ENCODE assay signal across 8 cellular contexts in the genomic region with DNA sequence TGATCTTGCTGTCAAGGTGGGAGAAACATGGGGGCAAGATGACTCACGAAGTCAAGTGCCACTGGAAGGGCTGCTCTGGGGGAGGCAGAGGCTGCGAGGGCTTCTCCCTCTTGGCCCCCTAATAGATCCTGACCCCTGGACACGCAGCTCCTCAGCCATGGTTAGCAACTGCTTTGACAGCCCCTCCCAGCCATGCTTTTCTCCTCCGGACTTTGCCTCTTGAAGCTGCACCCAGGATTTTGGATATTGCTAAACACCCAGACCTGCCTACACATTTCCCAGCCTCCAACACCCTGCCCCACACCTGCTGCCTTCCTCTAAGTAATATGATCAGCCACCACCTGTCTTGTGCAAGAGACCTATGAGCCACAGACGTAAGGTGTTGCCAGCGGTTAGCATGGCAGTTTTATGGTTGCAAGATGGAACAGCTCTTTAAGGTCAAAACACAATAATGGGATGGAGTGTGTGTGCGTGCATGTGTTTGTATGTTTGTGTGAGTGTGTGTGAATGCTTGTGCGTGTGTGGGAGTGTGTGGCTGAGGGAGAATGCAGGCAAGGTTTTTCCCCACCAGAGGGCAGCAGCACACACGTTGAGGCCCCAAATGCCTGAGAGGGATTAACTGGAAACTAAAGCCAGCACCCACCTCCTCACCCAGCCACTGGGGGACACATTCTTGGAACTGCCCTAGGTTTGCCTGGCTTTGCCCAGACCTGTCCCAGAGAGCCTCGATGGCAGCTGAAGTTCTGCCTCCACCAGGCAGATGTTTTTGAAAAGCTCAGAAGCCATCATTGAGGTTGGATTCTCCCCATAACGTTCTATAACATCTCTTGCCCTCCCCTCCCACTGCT. TPM values are rescaled to one million over a fixed set of nuclear protein-coding genes. Genes with fewer than 3 reads are reported as not detected.
DNase-seq lines count a peak whose midpoint lies in the region; ATAC-seq and TF ChIP-seq lines count a peak whose summit lies in the region.

No MANE protein-coding gene starts in this region.

- ATAC-seq in CD4-positive, CD25-positive, alpha-beta regulatory T cell (ENCODE audit: low read depth in 2 of 2): peak; percentile 62 to 66
- no peak for ATAC-seq in GM21423 (IDR thresholded peaks at IDR 0.05; ENCODE audit: unreplicated experiment)

- DNase-seq in CD4-positive, CD25-positive, alpha-beta regulatory T cell: peak; percentile 57 to 72 (median 68)
- DNase-seq in HuH-7 (ENCODE audit: low spot score) (peak; percentile 88), NOMO-1 treated with dmso at 0.1 percent for 144 hours (lab: John Stamatoyannopoulos, UW; ENCODE audit: unreplicated experiment) (peak; percentile 17), erythroblast (lab: John Stamatoyannopoulos, UW) (peak; percentile 60 to 77)
- DNase-seq in activated CD8-positive, alpha-beta memory T cell treated with anti-CD3 and anti-CD28 coated beads, Interleukin-2, amount 50 U/mL, for 1 hour (ENCODE audit: extremely low read depth): peak; percentile 34
- DNase-seq in stimulated activated CD8-positive, alpha-beta memory T cell treated with anti-CD3 and anti-CD28 coated beads, Interleukin-4, amount 100 ng/mL, for 24 hours (ENCODE audit: low read depth): peak; percentile 62

- no peaks in the 10 kb centered on the region for H3K27me3 ChIP-seq in CD4-positive, CD25-positive, alpha-beta regulatory T cell (ENCODE audit: control insufficient read depth, insufficient read depth, low read length)
- no peaks in the 10 kb centered on the region for H3K27me3 ChIP-seq in mucosa of stomach (ENCODE audit: control insufficient read depth, insufficient read depth, low read length)

- H3K9ac ChIP-seq in mucosa of stomach (ENCODE audit: low read length): peak overlapping the region; percentile 13

- H3K9me3 ChIP-seq in CD4-positive, CD25-positive, alpha-beta regulatory T cell (ENCODE audit: control insufficient read depth in 2 of 2, low read length in 2 of 2): no peaks in the 10 kb centered on the region
- H3K9me3 ChIP-seq in mucosa of stomach (ENCODE audit: control insufficient read depth, low read length): no peaks in the 10 kb centered on the region

- no peaks in the 10 kb centered on the region for H3K36me3 Mint-ChIP-seq in CD4-positive, CD25-positive, alpha-beta regulatory T cell

- no peaks in the 10 kb centered on the region for H3K36me3 ChIP-seq in CD4-positive, CD25-positive, alpha-beta regulatory T cell (ENCODE audit: control insufficient read depth, insufficient read depth, low read length)
- H3K36me3 ChIP-seq in mucosa of stomach (ENCODE audit: control insufficient read depth, insufficient read depth, low read length): no peaks in the 10 kb centered on the region

- no peak overlapping the region for H3K27ac ChIP-seq in CD4-positive, CD25-positive, alpha-beta regulatory T cell (ENCODE audit: insufficient read depth, low read length, poor library complexity, severe bottlenecking)

- TF ChIP-seq POLR2A in erythroblast (IDR thresholded peaks at IDR 0.05; ENCODE audit: low read length): no peak

- H3K4me1 ChIP-seq in CD4-positive, CD25-positive, alpha-beta regulatory T cell (ENCODE audit: control insufficient read depth, insufficient read depth, low read length, poor library complexity, severe bottlenecking): no peaks in the 10 kb centered on the region
- H3K4me1 ChIP-seq in mucosa of stomach (ENCODE audit: control insufficient read depth, insufficient read depth, low read length): peaks cover 41% of the 10 kb centered on the region

- H3K9me3 Mint-ChIP-seq in CD4-positive, CD25-positive, alpha-beta regulatory T cell: no peaks in the 10 kb centered on the region

- no peak overlapping the region for H3K27ac Mint-ChIP-seq in CD4-positive, CD25-positive, alpha-beta regulatory T cell

- H3K27me3 Mint-ChIP-seq in CD4-positive, CD25-positive, alpha-beta regulatory T cell: peaks cover 22% of the 10 kb centered on the region

- H3K4me3 Mint-ChIP-seq in CD4-positive, CD25-positive, alpha-beta regulatory T cell: no peak overlapping the region

- no peak overlapping the region for H3K4me3 ChIP-seq in CD4-positive, CD25-positive, alpha-beta regulatory T cell (ENCODE audit: low read depth, low read length)
- no peak overlapping the region for H3K4me3 ChIP-seq in mucosa of stomach (ENCODE audit: low read length)

- peaks cover 0 to 7% (median 2%) of the 10 kb centered on the region in 4 donors for H3K4me1 Mint-ChIP-seq in CD4-positive, CD25-positive, alpha-beta regulatory T cell

RNA-seq across cellular contexts. Expression of gene IP6K3, which starts 2.5 kb away (rescaled TPM):
- not detected for total RNA-seq in CD4-positive, CD25-positive, alpha-beta regulatory T cell
- not detected for polyA plus RNA-seq in CD4-positive, CD25-positive, alpha-beta regulatory T cell

RNA-seq across cellular contexts. Expression of gene UQCC2, which starts 32.7 kb away (rescaled TPM):
- 14.9 TPM for total RNA-seq in CD4-positive, CD25-positive, alpha-beta regulatory T cell
- polyA plus RNA-seq in CD4-positive, CD25-positive, alpha-beta regulatory T cell: 10 to 100 TPM; 37.1 to 72.6 (median 51.2) TPM

RNA-seq across cellular contexts. Expression of gene LEMD2, which starts 44.7 kb away (rescaled TPM):
- total RNA-seq in CD4-positive, CD25-positive, alpha-beta regulatory T cell: 102 TPM
- polyA plus RNA-seq in CD4-positive, CD25-positive, alpha-beta regulatory T cell: 10 to 100 TPM; 25.7 to 36.4 (median 31.7) TPM

RNA-seq across cellular contexts. Expression of gene MLN, which starts 59.6 kb away (rescaled TPM):
- total RNA-seq in CD4-positive, CD25-positive, alpha-beta regulatory T cell: not detected
- not detected for polyA plus RNA-seq in CD4-positive, CD25-positive, alpha-beta regulatory T cell

Comparison
In these comparisons a context has a peak if more than half of its experiments do, and no peak if none do; other contexts are left out.
1. DNase-seq: peak in every context shown above with its lines; median percentile 88 in HuH-7; 68 in erythroblast; 68 in CD4-positive, CD25-positive, alpha-beta regulatory T cell; 62 in stimulated activated CD8-positive, alpha-beta memory T cell treated with anti-CD3 and anti-CD28 coated beads, Interleukin-4, amount 100 ng/mL, for 24 hours; 34 in activated CD8-positive, alpha-beta memory T cell treated with anti-CD3 and anti-CD28 coated beads, Interleukin-2, amount 50 U/mL, for 1 hour; 17 in NOMO-1 treated with dmso at 0.1 percent for 144 hours.